Comparison of ENCODE assay signal across 8 cellular contexts in genomic region chr3:141311496-141312358, GRCh38. TPM values are rescaled to one million over a fixed set of nuclear protein-coding genes. Genes with fewer than 3 reads are reported as not detected.
DNase-seq lines count a peak whose midpoint lies in the region; ATAC-seq and TF ChIP-seq lines count a peak whose summit lies in the region.

No MANE protein-coding gene starts in this region.

- peak overlapping the region; percentile 98 for H3K27ac Mint-ChIP-seq in T-helper 1 cell treated with Interleukin-12 subunit alpha and Interleukin-12 subunit beta and Interleukin-4 antibody, amounts not matched to agents 30 μg/mL and 1 μg/mL, for 36 hours

- H3K36me3 ChIP-seq in aorta (ENCODE audit: control insufficient read depth in 1 of 2, insufficient read depth in 2 of 2, low read length in 1 of 2) = no peaks in the 10 kb centered on the region

- H3K9me3 Mint-ChIP-seq in T-helper 1 cell treated with Interleukin-12 subunit alpha and Interleukin-12 subunit beta and Interleukin-4 antibody, amounts not matched to agents 30 μg/mL and 1 μg/mL, for 36 hours = no peaks in the 10 kb centered on the region

- 5% methylated on average over 43 of the region's 43 CpGs for WGBS in right cardiac atrium
- WGBS in aorta, 2 donors = 5 to 6% methylated on average over 42 to 43 of the region's 43 CpGs

- H3K4me3 ChIP-seq in right cardiac atrium (ENCODE audit: low read length) = peak overlapping the region; percentile 40
- peak overlapping the region; percentile 20 to 27 for H3K4me3 ChIP-seq in aorta (ENCODE audit: low read length in 2 of 2)

- H3K9me3 ChIP-seq in right cardiac atrium (ENCODE audit: control insufficient read depth, low read length) = no peaks in the 10 kb centered on the region
- H3K9me3 ChIP-seq in aorta (ENCODE audit: control insufficient read depth, low read length) = no peaks in the 10 kb centered on the region

- peak; percentile 98 for ATAC-seq in HG02884 (IDR thresholded peaks at IDR 0.05; ENCODE audit: unreplicated experiment)
- ATAC-seq in right cardiac atrium = peak; percentile 98
- peak; percentile 99 for ATAC-seq in aorta (ENCODE audit: low FRiP score)

- intact Hi-C loops in right cardiac atrium (cut with DNase I) (loop anchor here in 3 of 4 donors (5.0 to 10.0 kb wide), 3 partner anchors 51 to 146 kb away; partner anchors contain the start of gene ZBTB38 (in 1 of the 3)), aorta (cut with DNase I) (loop anchor here (2.0 to 5.0 kb wide), 5 partner anchors 46 to 251 kb away; no protein-coding TSS in a partner anchor)

- H3K4me3 Mint-ChIP-seq in T-helper 1 cell treated with Interleukin-12 subunit alpha and Interleukin-12 subunit beta and Interleukin-4 antibody, amounts not matched to agents 30 μg/mL and 1 μg/mL, for 36 hours = peak overlapping the region; percentile 98

- in situ Hi-C loops in GM13977 (cut with MboI; ENCODE audit: low pct_unique_long_range_greater_than_20kb, low sequenced_read_pairs, unreplicated experiment) = loop anchor here (10.0 kb wide), 1 partner anchor 143 kb away; no protein-coding TSS in a partner anchor

- H3K36me3 Mint-ChIP-seq in T-helper 1 cell treated with Interleukin-12 subunit alpha and Interleukin-12 subunit beta and Interleukin-4 antibody, amounts not matched to agents 30 μg/mL and 1 μg/mL, for 36 hours (ENCODE audit: low read depth) = peaks cover 1% of the 10 kb centered on the region

- no peaks in the 10 kb centered on the region for H3K27me3 Mint-ChIP-seq in T-helper 1 cell treated with Interleukin-12 subunit alpha and Interleukin-12 subunit beta and Interleukin-4 antibody, amounts not matched to agents 30 μg/mL and 1 μg/mL, for 36 hours (ENCODE audit: low read depth)

- H3K27me3 ChIP-seq in right cardiac atrium (ENCODE audit: control insufficient read depth, insufficient read depth) = no peaks in the 10 kb centered on the region
- H3K27me3 ChIP-seq in aorta (ENCODE audit: control insufficient read depth in 1 of 2, insufficient read depth in 2 of 2, low read length in 1 of 2) = no peaks in the 10 kb centered on the region

- DNase-seq in GM13977 (ENCODE audit: low spot score) (peak; percentile 94), NCI-H146 treated with DMSO at 0.1 percent for 48 hours (lab: John Stamatoyannopoulos, UW; ENCODE audit: unreplicated experiment) (peak; percentile 99), anterior cingulate cortex (lab: John Stamatoyannopoulos, UW) (peak; percentile 84 to 98 (median 96)), right cardiac atrium (peak; percentile 99), putamen (ENCODE audit: low spot score) (peak; percentile 98), aorta (peak; percentile 99)

- H3K4me1 ChIP-seq in right cardiac atrium (ENCODE audit: control insufficient read depth, insufficient read depth, low read length) (peaks cover 8% of the 10 kb centered on the region), aorta (ENCODE audit: control insufficient read depth in 1 of 2, insufficient read depth in 2 of 2, low read length in 2 of 2) (no peaks in the 10 kb centered on the region)

- H3K27ac ChIP-seq in right cardiac atrium (ENCODE audit: low read length) (peak overlapping the region; percentile 92), aorta (ENCODE audit: low read depth in 1 of 2, low read length in 2 of 2) (peak overlapping the region in 1 of 2 donors; percentile 49)

- peaks cover 49% of the 10 kb centered on the region for H3K4me1 Mint-ChIP-seq in T-helper 1 cell treated with Interleukin-12 subunit alpha and Interleukin-12 subunit beta and Interleukin-4 antibody, amounts not matched to agents 30 μg/mL and 1 μg/mL, for 36 hours (ENCODE audit: low read depth)

- TF ChIP-seq CTCF in GM13977 (IDR thresholded peaks at IDR 0.05; ENCODE audit: extremely low read depth, insufficient read depth, missing control alignments) = peak; percentile 82

RNA-seq across cellular contexts. Expression of gene ZBTB38, which starts 56.6 kb away (rescaled TPM):
- total RNA-seq in right cardiac atrium = 10 to 100 TPM; 68.6 to 76.9 (median 73.6) TPM
- 14.6 TPM for polyA plus RNA-seq in right cardiac atrium
- 100 to 1,000 TPM; 132 to 139 TPM for total RNA-seq in aorta
- 10 to 100 TPM; 21.2 to 35.8 TPM for polyA plus RNA-seq in aorta
